ENCODE assay signal across 8 cellular contexts in genomic region chr11:58788355-58789023, GRCh38. TPM values are rescaled to one million over a fixed set of nuclear protein-coding genes. Genes with fewer than 3 reads are reported as not detected.
A peak's percentile ranks its signal among the peaks of the same experiment; 100 is the strongest.
DNase-seq lines count a peak whose midpoint lies in the region; ATAC-seq and TF ChIP-seq lines count a peak whose summit lies in the region.

No MANE protein-coding gene starts in this region.

- no peaks in the 10 kb centered on the region for H3K36me3 Mint-ChIP-seq in stimulated activated effector memory CD8-positive, alpha-beta T cell treated with anti-CD3 and anti-CD28 coated beads, Interleukin-12 subunit alpha, Interleukin-12 subunit beta, amount 100 ng/mL, for 72 hours

- H3K27ac ChIP-seq in AG04450 (ENCODE audit: low read depth, low read length) = no peak overlapping the region

- no peaks in the 10 kb centered on the region for H3K9me3 ChIP-seq in AG04450 (ENCODE audit: control insufficient read depth, insufficient read depth, low read length)

- CTCF ChIA-PET in AG04450 (lab: Charles Lee) = interaction anchor here (0.6 to 2.3 kb wide), 13 partner anchors 10 to 916 kb away, joined by 3 to 13 read pairs (median 4); partner anchors contain the start of gene LPXN

- POLR2A ChIA-PET in AG04450 (lab: Yijun Ruan, JAX) = no interaction called here

- no peak overlapping the region for H3K27ac Mint-ChIP-seq in stimulated activated effector memory CD8-positive, alpha-beta T cell treated with anti-CD3 and anti-CD28 coated beads, Interleukin-12 subunit alpha, Interleukin-12 subunit beta, amount 100 ng/mL, for 72 hours

- no peak overlapping the region for H3K4me3 Mint-ChIP-seq in stimulated activated effector memory CD8-positive, alpha-beta T cell treated with anti-CD3 and anti-CD28 coated beads, Interleukin-12 subunit alpha, Interleukin-12 subunit beta, amount 100 ng/mL, for 72 hours

- DNase-seq in AG04450 (ENCODE audit: low read depth, low spot score) (no peak), GM13977 (ENCODE audit: low spot score) (peak; percentile 28), MV-4-11 (lab: John Stamatoyannopoulos, UW) (peak; percentile 69), SKM-1 treated with dmso at 0.1 percent for 144 hours (lab: John Stamatoyannopoulos, UW; ENCODE audit: unreplicated experiment) (peak; percentile 48), astrocyte of the spinal cord (ENCODE audit: low read depth, low spot score) (peak; percentile 32), kidney glomerular epithelial cell (lab: John Stamatoyannopoulos, UW) (peak; percentile 72)
- DNase-seq in stimulated activated effector memory CD8-positive, alpha-beta T cell treated with anti-CD3 and anti-CD28 coated beads, Interleukin-12 subunit alpha, Interleukin-12 subunit beta, amount 100 ng/mL, for 72 hours (ENCODE audit: low spot score in 2 of 2) = peak in 1 of 2 donors; percentile 53

- no peaks in the 10 kb centered on the region for H3K4me1 Mint-ChIP-seq in stimulated activated effector memory CD8-positive, alpha-beta T cell treated with anti-CD3 and anti-CD28 coated beads, Interleukin-12 subunit alpha, Interleukin-12 subunit beta, amount 100 ng/mL, for 72 hours

- H3K27me3 ChIP-seq in AG04450 (ENCODE audit: control insufficient read depth, insufficient read depth, low read length) = no peaks in the 10 kb centered on the region

- in situ Hi-C loops in GM13977 (cut with MboI; ENCODE audit: low pct_unique_long_range_greater_than_20kb, low sequenced_read_pairs, unreplicated experiment) = no loop called here
- in situ Hi-C loops in astrocyte of the spinal cord (cut with HindIII; ENCODE audit: low sequenced_read_pairs) = no loop called here

- no peaks in the 10 kb centered on the region for H3K9me3 Mint-ChIP-seq in stimulated activated effector memory CD8-positive, alpha-beta T cell treated with anti-CD3 and anti-CD28 coated beads, Interleukin-12 subunit alpha, Interleukin-12 subunit beta, amount 100 ng/mL, for 72 hours

- TF ChIP-seq CTCF in AG04450 (IDR thresholded peaks at IDR 0.05; ENCODE audit: low read depth, low read length) = peak; percentile 75
- peak; percentile 87 for TF ChIP-seq CTCF in GM13977 (IDR thresholded peaks at IDR 0.05; ENCODE audit: extremely low read depth, insufficient read depth, missing control alignments)
- peak; percentile 70 for TF ChIP-seq CTCF in astrocyte of the spinal cord (IDR thresholded peaks at IDR 0.05; ENCODE audit: low read depth, low read length)

- ATAC-seq in HG02678 (IDR thresholded peaks at IDR 0.05; ENCODE audit: unreplicated experiment) = peak; percentile 97
- peak; percentile 70 for ATAC-seq in stimulated activated effector memory CD8-positive, alpha-beta T cell treated with anti-CD3 and anti-CD28 coated beads, Interleukin-12 subunit alpha, Interleukin-12 subunit beta, amount 100 ng/mL, for 72 hours

- H3K4me3 ChIP-seq in AG04450 (ENCODE audit: low read depth, low read length) = no peak overlapping the region
- no peak overlapping the region for H3K4me3 ChIP-seq in astrocyte of the spinal cord (ENCODE audit: low read depth, low read length)

RNA-seq across cellular contexts. Expression of gene GLYATL2, which starts 56.0 kb away (rescaled TPM):
- 0.81 and 1.1 TPM in 2 replicates for polyA plus RNA-seq in AG04450 (2011; rRNA removed)
- 0.83 and 1.1 TPM in 2 replicates for polyA minus RNA-seq in AG04450 (2011; rRNA and poly(A)+ RNA removed)

RNA-seq across cellular contexts. Expression of gene GLYAT, which starts 56.7 kb away (rescaled TPM):
- not detected in 2 replicates for polyA plus RNA-seq in AG04450 (2011; rRNA removed)
- not detected in 2 replicates for polyA minus RNA-seq in AG04450 (2011; rRNA and poly(A)+ RNA removed)
